ENCODE assay signal across 16 cellular contexts in the genomic region with DNA sequence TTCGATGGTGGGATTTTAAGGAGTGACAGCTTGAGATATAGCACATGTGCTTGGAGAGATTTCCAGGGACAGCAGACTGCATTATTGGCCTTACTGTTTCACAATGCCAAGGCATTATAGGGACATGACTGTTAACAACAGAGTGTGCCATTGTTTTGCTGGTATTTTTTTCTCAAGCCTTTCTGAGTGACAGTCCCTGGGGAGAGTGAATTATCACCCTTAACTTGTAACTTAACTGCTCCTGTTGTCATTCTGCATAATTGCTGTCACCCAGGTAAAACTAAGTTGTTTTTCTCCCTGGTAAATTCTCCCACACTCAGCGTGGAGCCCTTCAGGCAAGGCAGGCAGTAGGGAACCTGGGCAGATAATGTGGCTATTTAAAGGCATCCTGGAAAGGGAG.
"Had no signal": no experiment of that assay in that cellular context is flagged by ENCODE, and none has a peak within 500 bp of the region (broad histone marks: within the 10 kb centered on the region; RNA-seq: fewer than 3 reads in every experiment).

No MANE protein-coding gene starts in this region.

- DNase-seq: activated CD4-positive, alpha-beta T cell treated with anti-CD3 and anti-CD28 coated beads for 1 hour; activated CD4-positive, alpha-beta T cell treated with anti-CD3 and anti-CD28 coated beads, Interleukin-2, amount 50 U/mL, for 48 hours; activated effector memory CD4-positive, alpha-beta T cell treated with anti-CD3 and anti-CD28 coated beads, Interleukin-2, amount 50 U/mL, for 16 hours; activated T-cell treated with anti-CD3 and anti-CD28 coated beads, Interleukin-2, amount 50 U/mL, for 4 hours; amygdala; pancreas; retina; T-helper 9 cell; thyroid gland had no signal

- H3K27me3 Mint-ChIP-seq: brain; dendritic cell treated with granulocyte-macrophage colony-stimulating factor and Interleukin-4, amounts not matched to agents 40 ng/mL and 50 ng/mL, for 4 days had no signal

- ATAC-seq: activated naive CD4-positive, alpha-beta T cell treated with anti-CD3 and anti-CD28 coated beads, Interleukin-2, amount 50 U/mL, for 72 hours; activated T-cell treated with anti-CD3 and anti-CD28 coated beads, Interleukin-2, amount 50 U/mL, for 4 hours had no signal

- H3K27ac ChIP-seq: hepatocyte, pancreas, skin epidermis, thyroid gland, vagina had no signal

- H3K36me3 Mint-ChIP-seq: activated naive CD4-positive, alpha-beta T cell treated with anti-CD3 and anti-CD28 coated beads, Interleukin-2, amount 50 U/mL, for 72 hours; brain; memory B cell had no signal

- H3K9me3 ChIP-seq: pancreas, thyroid gland, vagina had no signal

- H3K36me3 ChIP-seq: pancreas, thyroid gland, vagina had no signal

- H3K4me3 ChIP-seq: hepatocyte, pancreas, skin epidermis, thyroid gland, vagina had no signal

- H3K4me1 Mint-ChIP-seq: memory B cell had no signal

- H3K27me3 ChIP-seq: hepatocyte, pancreas, thyroid gland, vagina had no signal

- H3K27ac Mint-ChIP-seq: activated naive CD4-positive, alpha-beta T cell treated with anti-CD3 and anti-CD28 coated beads, Interleukin-2, amount 50 U/mL, for 72 hours; dendritic cell treated with granulocyte-macrophage colony-stimulating factor and Interleukin-4, amounts not matched to agents 40 ng/mL and 50 ng/mL, for 4 days; memory B cell had no signal

- H3K9me3 Mint-ChIP-seq: brain had no signal

- H3K4me1 ChIP-seq: pancreas, thyroid gland, vagina had no signal

- H3K4me3 Mint-ChIP-seq: activated T-cell treated with anti-CD3 and anti-CD28 coated beads, Interleukin-2, amount 50 U/mL, for 4 hours; dendritic cell treated with granulocyte-macrophage colony-stimulating factor and Interleukin-4, amounts not matched to agents 40 ng/mL and 50 ng/mL, for 4 days; memory B cell had no signal
